In genomic region chr17:13425390-13425789, GRCh38 we compare ENCODE assay signal across 29 cellular contexts.
"Had no signal": no experiment of that assay in that cellular context is flagged by ENCODE, and none has a peak within 500 bp of the region (broad histone marks: within the 10 kb centered on the region; RNA-seq: fewer than 3 reads in every experiment).

No MANE protein-coding gene starts in this region.

- H3K36me3 ChIP-seq: neural progenitor cell, ovary, right lobe of liver, sigmoid colon, spleen, suprapubic skin, tibial artery, transverse colon, upper lobe of right lung, uterus had no signal

- H3K79me2 ChIP-seq: parathyroid adenoma had no signal

- H3K4me3 ChIP-seq: neural progenitor cell, ovary, psoas muscle, right lobe of liver, sigmoid colon, skin epidermis, smooth muscle cell, spleen, suprapubic skin, testis, tibial artery, transverse colon, upper lobe of right lung, uterus had no signal

- ATAC-seq: natural killer cell; psoas muscle; right cardiac atrium; right lobe of liver; stimulated activated memory B cell treated with anti-CD40 and anti-IgM and Interleukin-4, amounts not matched to agents 10 μg/mL and 1 μg/mL and 100 μg/mL, for 72 hours; stimulated activated naive CD8-positive, alpha-beta T cell treated with anti-CD3 and anti-CD28 coated beads, Interleukin-15, amount 100 ng/mL, for 72 hours; stimulated activated naive CD8-positive, alpha-beta T cell treated with anti-CD3 and anti-CD28 coated beads, Interleukin-15, Interleukin-2, amounts not matched to agents 100 U/mL and 50 U/mL, for 24 hours; upper lobe of right lung had no signal

- H3K4me1 ChIP-seq: neural progenitor cell, parathyroid adenoma, psoas muscle, sigmoid colon, spleen, suprapubic skin, testis, tibial artery, uterus had no signal

- H3K9ac ChIP-seq: neural progenitor cell, parathyroid adenoma had no signal

- H3K9me3 ChIP-seq: ovary, psoas muscle, right lobe of liver, sigmoid colon, spleen, suprapubic skin, testis, tibial artery, transverse colon, upper lobe of right lung, uterus had no signal

- H2AFZ ChIP-seq: neural progenitor cell, parathyroid adenoma had no signal

- H3K4me2 ChIP-seq: neural progenitor cell, smooth muscle cell had no signal

- H3K27me3 ChIP-seq: neural progenitor cell, ovary, right lobe of liver, sigmoid colon, spleen, suprapubic skin, testis, tibial artery, transverse colon, upper lobe of right lung, uterus had no signal

- DNase-seq: natural killer cell; occipital lobe; ovary; posterior cingulate gyrus; psoas muscle; right cardiac atrium; right lobe of liver; sigmoid colon; spleen; stimulated activated CD4-positive, alpha-beta T cell treated with anti-CD3 and anti-CD28 coated beads, Interleukin-12 subunit alpha, Interleukin-12 subunit beta, amount 100 ng/mL, for 4 hours; stimulated activated CD4-positive, alpha-beta T cell treated with anti-CD3 and anti-CD28 coated beads, Interleukin-1b, Interleukin-23, amount 100 ng/mL, for 48 hours; stimulated activated CD4-positive, alpha-beta T cell treated with anti-CD3 and anti-CD28 coated beads, Interleukin-4, amount 100 ng/mL, for 1 hour; stimulated activated CD4-positive, alpha-beta T cell treated with anti-CD3 and anti-CD28 coated beads, Interleukin-4, amount 100 ng/mL, for 4 hours; stimulated activated CD8-positive, alpha-beta memory T cell treated with anti-CD3 and anti-CD28 coated beads, Interleukin-4, amount 100 ng/mL, for 48 hours; stimulated activated naive CD4-positive, alpha-beta T cell; stimulated activated naive CD8-positive, alpha-beta T cell treated with anti-CD3 and anti-CD28 coated beads, Interleukin-15, amount 100 ng/mL, for 72 hours; stimulated activated naive CD8-positive, alpha-beta T cell treated with anti-CD3 and anti-CD28 coated beads, Interleukin-15, Interleukin-2, amounts not matched to agents 100 U/mL and 50 U/mL, for 24 hours; substantia nigra; testis; tibial artery; transverse colon; upper lobe of right lung; uterus had no signal

- H3K27ac ChIP-seq: neural progenitor cell, ovary, parathyroid adenoma, psoas muscle, right lobe of liver, sigmoid colon, skin epidermis, spleen, suprapubic skin, testis, tibial artery, transverse colon, upper lobe of right lung, uterus had no signal
